27 cellular contexts compared by ENCODE assay signal in genomic region chr4:90515191-90515590, GRCh38.
"Had no signal": no experiment of that assay in that cellular context is flagged by ENCODE, and none has a peak within 500 bp of the region (broad histone marks: within the 10 kb centered on the region; RNA-seq: fewer than 3 reads in every experiment).

No MANE protein-coding gene starts in this region.

- H3K4me3 ChIP-seq: gastroesophageal sphincter, heart right ventricle, lung, neural progenitor cell, prostate gland, sigmoid colon, skin epidermis, spleen, testis, tibial artery had no signal

- H3K4me3 Mint-ChIP-seq: effector memory CD8-positive, alpha-beta T cell; mesothelial cell of epicardium; naive thymus-derived CD4-positive, alpha-beta T cell; nephron; neural progenitor cell; stimulated activated memory B cell treated with anti-CD40 and anti-IgM and Interleukin-4, amounts not matched to agents 10 μg/mL and 1 μg/mL and 100 μg/mL, for 72 hours; type B pancreatic cell had no signal

- H3K4me1 ChIP-seq: gastroesophageal sphincter, heart right ventricle, parathyroid adenoma, prostate gland, sigmoid colon, spleen, testis, tibial artery had no signal

- H3K27me3 ChIP-seq: gastroesophageal sphincter, heart right ventricle, neural progenitor cell, sigmoid colon, spleen, testis, tibial artery had no signal

- H3K4me1 Mint-ChIP-seq: mesothelial cell of epicardium; naive thymus-derived CD4-positive, alpha-beta T cell; nephron; stimulated activated memory B cell treated with anti-CD40 and anti-IgM and Interleukin-4, amounts not matched to agents 10 μg/mL and 1 μg/mL and 100 μg/mL, for 72 hours had no signal

- H3K27ac ChIP-seq: gastroesophageal sphincter, heart right ventricle, neural progenitor cell, parathyroid adenoma, prostate gland, sigmoid colon, skin epidermis, spleen, testis, tibial artery had no signal

- ATAC-seq: effector memory CD8-positive, alpha-beta T cell; gastroesophageal sphincter; heart right ventricle; left lobe of liver; naive thymus-derived CD4-positive, alpha-beta T cell; right cardiac atrium; stimulated activated memory B cell treated with anti-CD40 and anti-IgM and Interleukin-4, amounts not matched to agents 10 μg/mL and 1 μg/mL and 100 μg/mL, for 72 hours; stimulated activated naive CD8-positive, alpha-beta T cell treated with anti-CD3 and anti-CD28 coated beads, Interleukin-15, Interleukin-2, amounts not matched to agents 100 U/mL and 50 U/mL, for 24 hours had no signal

- DNase-seq: cortex of kidney; effector memory CD8-positive, alpha-beta T cell; foreskin fibroblast; heart right ventricle; hippocampal formation; kidney; mesenchymal stem cell; naive thymus-derived CD4-positive, alpha-beta T cell; right cardiac atrium; sigmoid colon; spleen; stimulated activated CD4-positive, alpha-beta T cell treated with anti-CD3 and anti-CD28 coated beads, Interleukin-4, amount 100 ng/mL, for 4 hours; stimulated activated naive CD8-positive, alpha-beta T cell treated with anti-CD3 and anti-CD28 coated beads, Interleukin-15, Interleukin-2, amounts not matched to agents 100 U/mL and 50 U/mL, for 24 hours; substantia nigra; testis; tibial artery had no signal

- H3K9me3 ChIP-seq: gastroesophageal sphincter, heart right ventricle, prostate gland, sigmoid colon, spleen, testis, tibial artery had no signal

- H3K36me3 Mint-ChIP-seq: mesothelial cell of epicardium; naive thymus-derived CD4-positive, alpha-beta T cell; neural progenitor cell; stimulated activated memory B cell treated with anti-CD40 and anti-IgM and Interleukin-4, amounts not matched to agents 10 μg/mL and 1 μg/mL and 100 μg/mL, for 72 hours; type B pancreatic cell had no signal

- H3K27me3 Mint-ChIP-seq: effector memory CD8-positive, alpha-beta T cell; naive thymus-derived CD4-positive, alpha-beta T cell; stimulated activated memory B cell treated with anti-CD40 and anti-IgM and Interleukin-4, amounts not matched to agents 10 μg/mL and 1 μg/mL and 100 μg/mL, for 72 hours; type B pancreatic cell had no signal

- H3K9me3 Mint-ChIP-seq: nephron; neural progenitor cell; stimulated activated memory B cell treated with anti-CD40 and anti-IgM and Interleukin-4, amounts not matched to agents 10 μg/mL and 1 μg/mL and 100 μg/mL, for 72 hours had no signal

- H3K27ac Mint-ChIP-seq: effector memory CD8-positive, alpha-beta T cell; mesothelial cell of epicardium; naive thymus-derived CD4-positive, alpha-beta T cell; nephron; neural progenitor cell; stimulated activated memory B cell treated with anti-CD40 and anti-IgM and Interleukin-4, amounts not matched to agents 10 μg/mL and 1 μg/mL and 100 μg/mL, for 72 hours; type B pancreatic cell had no signal

- H3K36me3 ChIP-seq: gastroesophageal sphincter, heart right ventricle, neural progenitor cell, prostate gland, sigmoid colon, spleen, tibial artery had no signal
